ENCODE assay signal across 8 cellular contexts in the genomic region with DNA sequence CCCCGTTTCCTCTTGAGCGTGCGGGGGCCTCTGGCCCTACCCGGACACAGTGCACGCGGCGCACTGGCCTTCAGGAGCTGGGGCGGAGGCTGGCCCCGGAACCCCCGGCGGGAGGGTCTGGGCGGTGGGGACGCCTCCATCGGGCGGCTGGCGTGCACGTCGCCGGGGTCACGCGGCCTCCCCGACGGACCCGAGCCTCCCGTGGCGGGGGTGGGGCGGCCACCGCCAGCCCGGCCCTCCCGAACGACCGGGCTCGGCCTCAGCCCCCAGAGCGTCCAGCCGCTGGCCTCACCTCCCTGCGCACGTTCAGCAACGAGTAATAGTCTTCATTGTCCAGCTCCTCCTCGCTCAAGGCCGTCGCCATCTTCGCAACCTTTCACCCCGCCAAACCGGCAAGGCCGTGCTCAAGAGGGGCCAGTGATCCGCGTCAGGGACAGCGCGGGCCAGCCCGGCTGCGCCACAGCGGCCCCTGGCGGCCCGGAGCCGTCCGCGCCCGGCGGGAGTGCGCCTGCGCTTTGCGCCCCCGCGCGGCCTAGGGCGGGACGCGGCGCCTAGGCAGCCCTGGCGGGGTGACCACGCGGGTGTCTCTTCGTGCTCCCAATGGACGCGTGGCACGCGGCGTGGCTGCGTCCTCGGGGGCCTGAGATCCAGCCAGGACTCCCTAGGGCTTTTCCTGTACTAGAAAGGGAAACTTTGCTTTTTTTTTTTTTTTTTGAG. TPM values are rescaled to one million over a fixed set of nuclear protein-coding genes. Genes with fewer than 3 reads are reported as not detected.
DNase-seq lines count a peak whose midpoint lies in the region; ATAC-seq and TF ChIP-seq lines count a peak whose summit lies in the region.

Gene DNAJC11, minus strand, starts transcription at position 380 of the 717 bp plus-strand sequence. Its CDS starts 16 bp downstream, at position 364.

- peak; percentile 91 for ATAC-seq in GM21528 (IDR thresholded peaks at IDR 0.05; ENCODE audit: low FRiP score, unreplicated experiment)
- ATAC-seq in IMR-90 (ENCODE audit: low read depth), result peak; percentile 99

- peak; percentile 53 for DNase-seq in DMS153 treated with DMSO at 0.1 percent for 48 hours (lab: John Stamatoyannopoulos, UW; ENCODE audit: unreplicated experiment)
- DNase-seq in IMR-90, result peak; percentile 87
- DNase-seq in OCI-M1 (lab: John Stamatoyannopoulos, UW), result peak; percentile 93
- peak; percentile 97 for DNase-seq in activated T-cell treated with anti-CD3 and anti-CD28 coated beads, Interleukin-2, amount 50 U/mL, for 1 hour
- DNase-seq in stimulated activated CD8-positive, alpha-beta memory T cell treated with anti-CD3 and anti-CD28 coated beads, Interleukin-7, amount 100 ng/mL, for 1 hour (ENCODE audit: low read depth in 2 of 2), result peak; percentile 80 to 84

- H3K9me3 ChIP-seq in IMR-90 (ENCODE audit: control insufficient read depth, insufficient read depth, low read length), result no peaks in the 10 kb centered on the region
- H3K9me3 ChIP-seq in esophagus (ENCODE audit: control insufficient read depth in 2 of 2, insufficient read depth in 1 of 2, low read depth in 1 of 2, low read length in 1 of 2), result no peaks in the 10 kb centered on the region
- H3K9me3 ChIP-seq in mucosa of stomach (ENCODE audit: control insufficient read depth, low read length), result no peaks in the 10 kb centered on the region

- H3K4me2 ChIP-seq in IMR-90 (ENCODE audit: low read depth, low read length), result peak within 1 kb of the TSS; percentile 77

- TF ChIP-seq POLR2A in IMR-90 (IDR thresholded peaks at IDR 0.05; ENCODE audit: low read depth, low read length), result peak; percentile 82

- H2AK5ac ChIP-seq in IMR-90 (ENCODE audit: low read depth, low read length), result peak within 1 kb of the TSS; percentile 93

- dilution Hi-C loops in IMR-90 (cut with HindIII; ENCODE audit: low sequenced_read_pairs, unreplicated experiment), result no loop called here

- peak within 1 kb of the TSS; percentile 49 for H3K14ac ChIP-seq in IMR-90 (replicated peaks; ENCODE audit: low read depth, low read length)

- peak within 1 kb of the TSS; percentile 57 for H4K5ac ChIP-seq in IMR-90 (ENCODE audit: low read depth, low read length)

- H3K4ac ChIP-seq in IMR-90 (ENCODE audit: low read depth, low read length), result peak within 1 kb of the TSS; percentile 80

- POLR2A ChIA-PET in IMR-90 (lab: Charles Lee; ENCODE audit: unreplicated experiment), result no interaction called here

- H3K27me3 ChIP-seq in IMR-90 (ENCODE audit: control insufficient read depth, insufficient read depth, low read length) (0 out of 2 replicates have a peak, but pooled peaks cover 1% of the 10 kb centered on the region), esophagus (ENCODE audit: control insufficient read depth in 1 of 2, insufficient read depth in 2 of 2, low read length in 2 of 2) (no peaks in the 10 kb centered on the region), mucosa of stomach (ENCODE audit: control insufficient read depth, insufficient read depth, low read length) (no peaks in the 10 kb centered on the region)

- peak within 1 kb of the TSS; percentile 67; the same call in 1 of the 2 replicates for H2BK20ac ChIP-seq in IMR-90 (ENCODE audit: low read depth, low read length)

- H3K27ac ChIP-seq in IMR-90 (ENCODE audit: insufficient read depth, low read length) (peak within 1 kb of the TSS; percentile 76), esophagus (ENCODE audit: low read depth in 2 of 2, low read length in 1 of 2) (peak within 1 kb of the TSS; percentile 49 to 85)

- 0% methylated on average over 45 of the region's 80 CpGs; no CpG with 5 or more reads in 1 of the 2 experiments for WGBS in IMR-90 (ENCODE audit: extremely low coverage in 2 of 2, insufficient read length in 1 of 2), 2 experiments
- 0 to 1% methylated on average over 54 to 80 of the region's 80 CpGs for WGBS in esophagus, 2 donors

- CTCF ChIA-PET in IMR-90 (lab: Yijun Ruan, JAX), result interaction anchor here (0.6 to 1.1 kb wide), 5 partner anchors 11 to 188 kb away, joined by 3 to 7 read pairs (median 3); no protein-coding TSS in a partner anchor

- H3K36me3 ChIP-seq in IMR-90 (ENCODE audit: control insufficient read depth, insufficient read depth, low read length) (no peaks in the 10 kb centered on the region), esophagus (ENCODE audit: control insufficient read depth in 2 of 2, insufficient read depth in 2 of 2, low read length in 1 of 2) (no peaks in the 10 kb centered on the region), mucosa of stomach (ENCODE audit: control insufficient read depth, insufficient read depth, low read length) (no peaks in the 10 kb centered on the region)

- H3K23ac ChIP-seq in IMR-90 (ENCODE audit: low read depth, low read length), result peak within 1 kb of the TSS; percentile 62; the same call in 1 of the 2 replicates

- peak within 1 kb of the TSS; percentile 38; the same call in 1 of the 2 replicates for H3K56ac ChIP-seq in IMR-90 (ENCODE audit: extremely low read depth, insufficient read depth, low read length)

- no peak; the same call in 1 of the 2 replicates for TF ChIP-seq RAD21 in IMR-90 (IDR thresholded peaks at IDR 0.05; ENCODE audit: low read length)

- peak within 1 kb of the TSS; percentile 66; the same call in 1 of the 2 replicates for H2BK120ac ChIP-seq in IMR-90 (ENCODE audit: low read depth, low read length)

- intact Hi-C loops in IMR-90 (cut with micrococcal nuclease), result loop anchor here (10.0 kb wide), 1 partner anchor 943 kb away; no protein-coding TSS in a partner anchor

- TF ChIP-seq CTCF in IMR-90 (conservative IDR thresholded peaks at IDR 0.05; ENCODE audit: low read depth, low read length), result peak; percentile 99; the same call in 1 of the 2 replicates

- peaks cover 2% of the 10 kb centered on the region; the same call in 1 of the 2 replicates for H3K9me1 ChIP-seq in IMR-90 (ENCODE audit: insufficient read depth, low read length)

- peak within 1 kb of the TSS; percentile 89 for H2AFZ ChIP-seq in IMR-90 (replicated peaks; ENCODE audit: low read length, poor library complexity)

- peak within 1 kb of the TSS; percentile 67 for H2BK5ac ChIP-seq in IMR-90 (ENCODE audit: low read depth, low read length, poor library complexity, severe bottlenecking)

- H3K4me3 ChIP-seq in IMR-90 (ENCODE audit: insufficient read depth, low read depth, low read length) (peak within 1 kb of the TSS; percentile 77), esophagus (ENCODE audit: low read depth in 1 of 2, low read length in 2 of 2) (peak within 1 kb of the TSS; percentile 96 to 98), mucosa of stomach (ENCODE audit: low read length) (peak within 1 kb of the TSS; percentile 87)

- H2BK15ac ChIP-seq in IMR-90 (ENCODE audit: low read depth, low read length), result no peak within 1 kb of the TSS; the same call in 2 of the 3 replicates

- peaks cover 5% of the 10 kb centered on the region; the same call in 1 of the 2 replicates for H3K4me1 ChIP-seq in IMR-90 (ENCODE audit: control insufficient read depth, insufficient read depth, low read length)
- H3K4me1 ChIP-seq in esophagus (ENCODE audit: control insufficient read depth in 2 of 2, insufficient read depth in 2 of 2, low read length in 1 of 2), result peaks cover 0 to 5% of the 10 kb centered on the region in 2 donors
- H3K4me1 ChIP-seq in mucosa of stomach (ENCODE audit: control insufficient read depth, insufficient read depth, low read length), result peaks cover 13% of the 10 kb centered on the region

- peak within 1 kb of the TSS; percentile 96 for H4K8ac ChIP-seq in IMR-90 (ENCODE audit: low read depth in 2 of 2, low read length in 2 of 2)

- no peak within 1 kb of the TSS for H3K18ac ChIP-seq in IMR-90 (ENCODE audit: low read depth, low read length)

- no peaks in the 10 kb centered on the region for H4K20me1 ChIP-seq in IMR-90 (ENCODE audit: insufficient read depth, low read length)

- H2AK9ac ChIP-seq in IMR-90 (replicated peaks; ENCODE audit: low read depth, low read length, poor library complexity), result peak within 1 kb of the TSS; percentile 97

- no TSS peak for BruUV-seq in IMR-90 (replicated peaks; lab: Mats Ljungman, UMichigan)

- peak within 1 kb of the TSS; percentile 90 for H3K9ac ChIP-seq in IMR-90 (ENCODE audit: low read depth, low read length)
- H3K9ac ChIP-seq in mucosa of stomach (ENCODE audit: low read length), result peak within 1 kb of the TSS; percentile 82

- H4K91ac ChIP-seq in IMR-90 (ENCODE audit: insufficient read depth, low read depth, low read length), result peak within 1 kb of the TSS; percentile 82; the same call in 1 of the 2 replicates

- H3K79me1 ChIP-seq in IMR-90 (ENCODE audit: low read depth in 1 of 2, low read length in 2 of 2), result peaks cover 12 to 31% of the 10 kb centered on the region in 2 experiments; a peak in 3 of 4 replicates

- in situ Hi-C loops in IMR-90 (cut with MboI; ENCODE audit: low sequenced_read_pairs), result loop anchor here (25.0 kb wide), 1 partner anchor 511 kb away; no protein-coding TSS in a partner anchor

TF ChIP-seq in IMR-90, 13 proteins besides CTCF, POLR2A, EP300 and RAD21 (continues in another document):
- TF ChIP-seq CHD1 (IDR thresholded peaks at IDR 0.05; ENCODE audit: low read depth, low read length), result 0 out of 2 replicates have a peak, but pooled peaks have one; percentile 73
- TF ChIP-seq RFX5 (IDR thresholded peaks at IDR 0.05; ENCODE audit: low read depth, low read length), result no peak
- TF ChIP-seq NFE2L2 (IDR thresholded peaks at IDR 0.05; ENCODE audit: low read depth, low read length), result peak; percentile 4; the same call in 1 of the 2 replicates
- TF ChIP-seq MAFK (IDR thresholded peaks at IDR 0.05; ENCODE audit: low read depth, low read length), result no peak
- no peak for TF ChIP-seq BHLHE40 (IDR thresholded peaks at IDR 0.05; ENCODE audit: low read depth, low read length)
- no peak for TF ChIP-seq FOS (IDR thresholded peaks at IDR 0.05; ENCODE audit: low read depth, low read length)
- TF ChIP-seq USF2 (IDR thresholded peaks at IDR 0.05; ENCODE audit: low read depth, low read length), result peak; percentile 56; the same call in 1 of the 2 replicates
- TF ChIP-seq SMC3 (IDR thresholded peaks at IDR 0.05; ENCODE audit: low read depth, low read length), result peak; percentile 40
- TF ChIP-seq RCOR1 (IDR thresholded peaks at IDR 0.05; ENCODE audit: insufficient replicate concordance, low read length), result no peak
- TF ChIP-seq MXI1 (IDR thresholded peaks at IDR 0.05; ENCODE audit: borderline replicate concordance, low read depth, low read length), result peak; percentile 72

RNA-seq across cellular contexts. Expression of gene DNAJC11, which starts in this region (rescaled TPM):
- total RNA-seq in IMR-90 (2012; rRNA removed), result 38.7 and 41.7 TPM in 2 replicates
- 47.8 and 48.5 TPM in 2 replicates for polyA plus RNA-seq in IMR-90 (2012; rRNA removed)
- polyA plus RNA-seq in IMR-90 (2012; cell fraction: cytosol; rRNA removed), result 26.3 and 27.7 TPM in 2 replicates
- 81.9 and 90.2 TPM in 2 replicates for polyA plus RNA-seq in IMR-90 (2012; cell fraction: nucleus; rRNA removed; ENCODE audit: low replicate concordance)
- polyA plus RNA-seq in esophagus, result 10 to 100 TPM; 21.9 to 23.0 TPM

Comparison
In these comparisons a context has a peak if more than half of its experiments do, and no peak if none do; other contexts are left out.
1. Peak in every context shown above with its lines: DNase-seq, ATAC-seq, H3K4me3 ChIP-seq and H3K27ac ChIP-seq.